ENCODE assay signal across 1 cellular context in the genomic region with DNA sequence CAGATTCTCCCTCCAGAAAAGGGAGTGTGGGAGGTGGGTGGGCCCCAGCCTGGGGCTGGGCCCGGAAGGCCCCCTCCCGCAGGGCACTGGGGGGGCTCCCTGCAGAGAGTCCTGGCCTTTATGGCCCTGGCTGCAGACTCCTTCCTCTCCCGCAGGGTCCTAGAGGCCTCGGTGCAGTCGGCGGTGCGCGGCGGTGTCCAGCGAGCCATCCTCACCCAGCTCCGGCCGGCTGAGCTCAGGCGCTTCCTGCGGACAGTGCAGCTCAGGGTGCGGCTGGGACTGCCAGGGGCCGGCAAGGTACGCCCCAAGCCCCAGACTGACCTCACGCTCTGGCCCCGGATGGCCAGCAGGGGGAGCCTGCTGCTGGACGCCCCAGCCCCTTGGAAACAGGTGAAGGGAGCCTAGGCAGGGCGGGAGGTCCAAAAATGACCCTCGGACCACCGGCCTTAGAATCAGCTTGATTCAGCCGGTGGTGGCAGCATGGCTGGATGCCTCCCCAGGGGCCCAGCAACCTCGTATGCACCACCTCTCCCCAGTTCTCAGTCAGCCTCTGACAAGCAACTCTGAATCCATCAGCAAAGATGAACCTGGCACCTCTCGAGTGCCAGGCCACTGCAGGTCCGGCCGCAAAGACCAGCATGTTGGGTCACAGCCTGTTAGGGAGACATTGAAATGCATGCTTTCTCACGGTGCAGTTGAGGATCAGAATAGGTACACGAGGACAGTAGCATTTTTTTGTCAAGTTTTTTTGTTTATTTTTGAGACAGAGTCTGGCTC.
A peak's percentile ranks its signal among the peaks of the same experiment; 100 is the strongest.
TF ChIP-seq lines count a peak whose summit lies in the region.

No MANE protein-coding gene starts in this region.

TF ChIP-seq in WTC11, 78 proteins besides CTCF, POLR2A, EP300 and RAD21 (continued from another document):
- TF ChIP-seq, protein P1, sequence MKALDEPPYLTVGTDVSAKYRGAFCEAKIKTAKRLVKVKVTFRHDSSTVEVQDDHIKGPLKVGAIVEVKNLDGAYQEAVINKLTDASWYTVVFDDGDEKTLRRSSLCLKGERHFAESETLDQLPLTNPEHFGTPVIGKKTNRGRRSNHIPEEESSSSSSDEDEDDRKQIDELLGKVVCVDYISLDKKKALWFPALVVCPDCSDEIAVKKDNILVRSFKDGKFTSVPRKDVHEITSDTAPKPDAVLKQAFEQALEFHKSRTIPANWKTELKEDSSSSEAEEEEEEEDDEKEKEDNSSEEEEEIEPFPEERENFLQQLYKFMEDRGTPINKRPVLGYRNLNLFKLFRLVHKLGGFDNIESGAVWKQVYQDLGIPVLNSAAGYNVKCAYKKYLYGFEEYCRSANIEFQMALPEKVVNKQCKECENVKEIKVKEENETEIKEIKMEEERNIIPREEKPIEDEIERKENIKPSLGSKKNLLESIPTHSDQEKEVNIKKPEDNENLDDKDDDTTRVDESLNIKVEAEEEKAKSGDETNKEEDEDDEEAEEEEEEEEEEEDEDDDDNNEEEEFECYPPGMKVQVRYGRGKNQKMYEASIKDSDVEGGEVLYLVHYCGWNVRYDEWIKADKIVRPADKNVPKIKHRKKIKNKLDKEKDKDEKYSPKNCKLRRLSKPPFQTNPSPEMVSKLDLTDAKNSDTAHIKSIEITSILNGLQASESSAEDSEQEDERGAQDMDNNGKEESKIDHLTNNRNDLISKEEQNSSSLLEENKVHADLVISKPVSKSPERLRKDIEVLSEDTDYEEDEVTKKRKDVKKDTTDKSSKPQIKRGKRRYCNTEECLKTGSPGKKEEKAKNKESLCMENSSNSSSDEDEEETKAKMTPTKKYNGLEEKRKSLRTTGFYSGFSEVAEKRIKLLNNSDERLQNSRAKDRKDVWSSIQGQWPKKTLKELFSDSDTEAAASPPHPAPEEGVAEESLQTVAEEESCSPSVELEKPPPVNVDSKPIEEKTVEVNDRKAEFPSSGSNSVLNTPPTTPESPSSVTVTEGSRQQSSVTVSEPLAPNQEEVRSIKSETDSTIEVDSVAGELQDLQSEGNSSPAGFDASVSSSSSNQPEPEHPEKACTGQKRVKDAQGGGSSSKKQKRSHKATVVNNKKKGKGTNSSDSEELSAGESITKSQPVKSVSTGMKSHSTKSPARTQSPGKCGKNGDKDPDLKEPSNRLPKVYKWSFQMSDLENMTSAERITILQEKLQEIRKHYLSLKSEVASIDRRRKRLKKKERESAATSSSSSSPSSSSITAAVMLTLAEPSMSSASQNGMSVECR (CRISPR knock-in tag; IDR thresholded peaks at IDR 0.05; ENCODE audit: borderline replicate concordance) = peak; percentile 53; the same call in 1 of the 2 replicates
- TF ChIP-seq OVOL2 (CRISPR knock-in tag; IDR thresholded peaks at IDR 0.05; ENCODE audit: borderline replicate concordance) (no peak), GABPB1 (CRISPR knock-in tag; IDR thresholded peaks at IDR 0.05) (no peak), ZNF423 (CRISPR knock-in tag; IDR thresholded peaks at IDR 0.05) (peak; percentile 62), ZNF138 (CRISPR knock-in tag; conservative IDR thresholded peaks at IDR 0.05) (no peak)
- TF ChIP-seq, protein P2, sequence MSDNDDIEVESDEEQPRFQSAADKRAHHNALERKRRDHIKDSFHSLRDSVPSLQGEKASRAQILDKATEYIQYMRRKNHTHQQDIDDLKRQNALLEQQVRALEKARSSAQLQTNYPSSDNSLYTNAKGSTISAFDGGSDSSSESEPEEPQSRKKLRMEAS (CRISPR knock-in tag; IDR thresholded peaks at IDR 0.05) = peak; percentile 75
- TF ChIP-seq, protein P3, sequence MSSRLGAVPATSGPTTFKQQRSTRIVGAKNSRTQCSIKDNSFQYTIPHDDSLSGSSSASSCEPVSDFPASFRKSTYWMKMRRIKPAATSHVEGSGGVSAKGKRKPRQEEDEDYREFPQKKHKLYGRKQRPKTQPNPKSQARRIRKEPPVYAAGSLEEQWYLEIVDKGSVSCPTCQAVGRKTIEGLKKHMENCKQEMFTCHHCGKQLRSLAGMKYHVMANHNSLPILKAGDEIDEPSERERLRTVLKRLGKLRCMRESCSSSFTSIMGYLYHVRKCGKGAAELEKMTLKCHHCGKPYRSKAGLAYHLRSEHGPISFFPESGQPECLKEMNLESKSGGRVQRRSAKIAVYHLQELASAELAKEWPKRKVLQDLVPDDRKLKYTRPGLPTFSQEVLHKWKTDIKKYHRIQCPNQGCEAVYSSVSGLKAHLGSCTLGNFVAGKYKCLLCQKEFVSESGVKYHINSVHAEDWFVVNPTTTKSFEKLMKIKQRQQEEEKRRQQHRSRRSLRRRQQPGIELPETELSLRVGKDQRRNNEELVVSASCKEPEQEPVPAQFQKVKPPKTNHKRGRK (CRISPR knock-in tag; IDR thresholded peaks at IDR 0.05; ENCODE audit: borderline replicate concordance) = no peak
- TF ChIP-seq, protein P4, sequence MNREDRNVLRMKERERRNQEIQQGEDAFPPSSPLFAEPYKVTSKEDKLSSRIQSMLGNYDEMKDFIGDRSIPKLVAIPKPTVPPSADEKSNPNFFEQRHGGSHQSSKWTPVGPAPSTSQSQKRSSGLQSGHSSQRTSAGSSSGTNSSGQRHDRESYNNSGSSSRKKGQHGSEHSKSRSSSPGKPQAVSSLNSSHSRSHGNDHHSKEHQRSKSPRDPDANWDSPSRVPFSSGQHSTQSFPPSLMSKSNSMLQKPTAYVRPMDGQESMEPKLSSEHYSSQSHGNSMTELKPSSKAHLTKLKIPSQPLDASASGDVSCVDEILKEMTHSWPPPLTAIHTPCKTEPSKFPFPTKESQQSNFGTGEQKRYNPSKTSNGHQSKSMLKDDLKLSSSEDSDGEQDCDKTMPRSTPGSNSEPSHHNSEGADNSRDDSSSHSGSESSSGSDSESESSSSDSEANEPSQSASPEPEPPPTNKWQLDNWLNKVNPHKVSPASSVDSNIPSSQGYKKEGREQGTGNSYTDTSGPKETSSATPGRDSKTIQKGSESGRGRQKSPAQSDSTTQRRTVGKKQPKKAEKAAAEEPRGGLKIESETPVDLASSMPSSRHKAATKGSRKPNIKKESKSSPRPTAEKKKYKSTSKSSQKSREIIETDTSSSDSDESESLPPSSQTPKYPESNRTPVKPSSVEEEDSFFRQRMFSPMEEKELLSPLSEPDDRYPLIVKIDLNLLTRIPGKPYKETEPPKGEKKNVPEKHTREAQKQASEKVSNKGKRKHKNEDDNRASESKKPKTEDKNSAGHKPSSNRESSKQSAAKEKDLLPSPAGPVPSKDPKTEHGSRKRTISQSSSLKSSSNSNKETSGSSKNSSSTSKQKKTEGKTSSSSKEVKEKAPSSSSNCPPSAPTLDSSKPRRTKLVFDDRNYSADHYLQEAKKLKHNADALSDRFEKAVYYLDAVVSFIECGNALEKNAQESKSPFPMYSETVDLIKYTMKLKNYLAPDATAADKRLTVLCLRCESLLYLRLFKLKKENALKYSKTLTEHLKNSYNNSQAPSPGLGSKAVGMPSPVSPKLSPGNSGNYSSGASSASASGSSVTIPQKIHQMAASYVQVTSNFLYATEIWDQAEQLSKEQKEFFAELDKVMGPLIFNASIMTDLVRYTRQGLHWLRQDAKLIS (CRISPR knock-in tag; IDR thresholded peaks at IDR 0.05; ENCODE audit: borderline replicate concordance) = no peak
